ENCODE assay signal across 1 cellular context in genomic region chr5:472656-473343, GRCh38.
A peak's percentile ranks its signal among the peaks of the same experiment; 100 is the strongest.
TF ChIP-seq lines count a peak whose summit lies in the region.

No MANE protein-coding gene starts in this region.

TF ChIP-seq in HEK293, 187 proteins besides CTCF, POLR2A, EP300 and RAD21 (continued from another document and continues in another):
- no peak for TF ChIP-seq ZNF211 (tag by site-specific recombination; IDR thresholded peaks at IDR 0.05; ENCODE audit: low read depth)
- no peak for TF ChIP-seq ZNF514 (tag by site-specific recombination; IDR thresholded peaks at IDR 0.05)
- TF ChIP-seq ZNF184 (tag by site-specific recombination; IDR thresholded peaks at IDR 0.05) = peak; percentile 44; the same call in 1 of the 2 replicates
- TF ChIP-seq ZNF785 (tag by site-specific recombination; IDR thresholded peaks at IDR 0.05) = no peak
- peak; percentile 58 for TF ChIP-seq SP7 (tag by site-specific recombination; IDR thresholded peaks at IDR 0.05)
- no peak for TF ChIP-seq ZNF133 (tag by site-specific recombination; IDR thresholded peaks at IDR 0.05)
- peak; percentile 53; the same call in 1 of the 2 replicates for TF ChIP-seq ZNF2 (tag by site-specific recombination; IDR thresholded peaks at IDR 0.05)
- TF ChIP-seq ZNF223 (tag by site-specific recombination; IDR thresholded peaks at IDR 0.05) = no peak
- TF ChIP-seq ZBTB7A (tag by site-specific recombination; IDR thresholded peaks at IDR 0.05; ENCODE audit: low read depth) = peak; percentile 51; the same call in 1 of the 2 replicates
- no peak for TF ChIP-seq ZNF530 (tag by site-specific recombination; IDR thresholded peaks at IDR 0.05; ENCODE audit: low read depth)
- TF ChIP-seq SP2 (tag by site-specific recombination; IDR thresholded peaks at IDR 0.05) = no peak
- TF ChIP-seq ZNF138 (tag by site-specific recombination; IDR thresholded peaks at IDR 0.05; ENCODE audit: borderline replicate concordance) = no peak
- peak; percentile 49; the same call in 1 of the 2 replicates for TF ChIP-seq ZNF629 (tag by site-specific recombination; IDR thresholded peaks at IDR 0.05)
- peak; percentile 96 for TF ChIP-seq PBX3 (CRISPR knock-in tag; IDR thresholded peaks at IDR 0.05)
- no peak for TF ChIP-seq ZNF701 (tag by site-specific recombination; IDR thresholded peaks at IDR 0.05)
- 0 out of 2 replicates have a peak, but pooled peaks have one; percentile 18 for TF ChIP-seq ZNF324 (tag by site-specific recombination; IDR thresholded peaks at IDR 0.05)
- TF ChIP-seq ZNF692 (tag by site-specific recombination; IDR thresholded peaks at IDR 0.05) = no peak
- no peak for TF ChIP-seq ZNF280C (tag by site-specific recombination; IDR thresholded peaks at IDR 0.05)
- TF ChIP-seq OSR2 (tag by site-specific recombination; IDR thresholded peaks at IDR 0.05) = no peak
- TF ChIP-seq ZNF639 (tag by site-specific recombination; IDR thresholded peaks at IDR 0.05) = no peak
- TF ChIP-seq MEIS1 (CRISPR knock-in tag; IDR thresholded peaks at IDR 0.05; ENCODE audit: borderline replicate concordance) = peak; percentile 48; the same call in 1 of the 2 replicates
- no peak; the same call in 1 of the 2 replicates for TF ChIP-seq ZNF341 (tag by site-specific recombination; IDR thresholded peaks at IDR 0.05; ENCODE audit: low read depth)
- TF ChIP-seq ZNF600 (tag by site-specific recombination; IDR thresholded peaks at IDR 0.05) = peak; percentile 12; the same call in 1 of the 2 replicates
- peak; percentile 50; the same call in 1 of the 2 replicates for TF ChIP-seq ZBTB20 (tag by site-specific recombination; IDR thresholded peaks at IDR 0.05)
- TF ChIP-seq AEBP2 (tag by site-specific recombination; IDR thresholded peaks at IDR 0.05; ENCODE audit: borderline replicate concordance) = no peak
- TF ChIP-seq ZNF558 (tag by site-specific recombination; IDR thresholded peaks at IDR 0.05) = no peak
- peak; percentile 57; the same call in 1 of the 2 replicates for TF ChIP-seq ZNF660 (tag by site-specific recombination; IDR thresholded peaks at IDR 0.05)
- no peak for TF ChIP-seq ZNF394 (tag by site-specific recombination; IDR thresholded peaks at IDR 0.05; ENCODE audit: borderline replicate concordance)
- no peak for TF ChIP-seq ZNF155 (tag by site-specific recombination; IDR thresholded peaks at IDR 0.05)
- no peak for TF ChIP-seq ZNF837 (tag by site-specific recombination; IDR thresholded peaks at IDR 0.05)
- TF ChIP-seq ZNF777 (tag by site-specific recombination; IDR thresholded peaks at IDR 0.05; ENCODE audit: borderline replicate concordance) = no peak
- TF ChIP-seq ZEB2 (tag by site-specific recombination; IDR thresholded peaks at IDR 0.05) = peak; percentile 30; the same call in 1 of the 2 replicates
- no peak for TF ChIP-seq ZBTB21 (tag by site-specific recombination; IDR thresholded peaks at IDR 0.05)
- no peak for TF ChIP-seq ZNF148 (tag by site-specific recombination; IDR thresholded peaks at IDR 0.05; ENCODE audit: borderline replicate concordance)
- peak; percentile 81 for TF ChIP-seq ZBTB26 (tag by site-specific recombination; optimal IDR thresholded peaks at IDR 0.05)
- TF ChIP-seq ZNF670 (tag by site-specific recombination; IDR thresholded peaks at IDR 0.05; ENCODE audit: low read depth) = no peak
- TF ChIP-seq INSM2 (tag by site-specific recombination; IDR thresholded peaks at IDR 0.05) = no peak
- no peak for TF ChIP-seq ZSCAN16 (tag by site-specific recombination; IDR thresholded peaks at IDR 0.05)
- no peak for TF ChIP-seq PATZ1 (tag by site-specific recombination; IDR thresholded peaks at IDR 0.05)
- no peak for TF ChIP-seq ZNF433 (tag by site-specific recombination; IDR thresholded peaks at IDR 0.05; ENCODE audit: low read depth)
- TF ChIP-seq ZNF132 (tag by site-specific recombination; IDR thresholded peaks at IDR 0.05; ENCODE audit: borderline replicate concordance) = no peak
- TF ChIP-seq PRDM1 (tag by site-specific recombination; IDR thresholded peaks at IDR 0.05) = no peak
- TF ChIP-seq YY2 (tag by site-specific recombination; IDR thresholded peaks at IDR 0.05) = no peak; the same call in 1 of the 2 replicates
- peak; percentile 19; the same call in 1 of the 2 replicates for TF ChIP-seq KLF8 (tag by site-specific recombination; IDR thresholded peaks at IDR 0.05)
- TF ChIP-seq ZNF610 (tag by site-specific recombination; IDR thresholded peaks at IDR 0.05; ENCODE audit: borderline replicate concordance) = 0 out of 2 replicates have a peak, but pooled peaks have one; percentile 20
- TF ChIP-seq KLF1 (tag by site-specific recombination; IDR thresholded peaks at IDR 0.05) = no peak
- TF ChIP-seq KLF16 (tag by site-specific recombination; IDR thresholded peaks at IDR 0.05) = no peak
- peak; percentile 63 for TF ChIP-seq ZXDB (tag by site-specific recombination; IDR thresholded peaks at IDR 0.05)
- no peak for TF ChIP-seq ZFP41 (tag by site-specific recombination; IDR thresholded peaks at IDR 0.05; ENCODE audit: borderline replicate concordance)
- TF ChIP-seq ZNF214 (tag by site-specific recombination; IDR thresholded peaks at IDR 0.05; ENCODE audit: borderline replicate concordance) = no peak
- TF ChIP-seq YY1 (tag by site-specific recombination; IDR thresholded peaks at IDR 0.05) = peak; percentile 79; the same call in 1 of the 2 replicates
- TF ChIP-seq ZNF175 (tag by site-specific recombination; IDR thresholded peaks at IDR 0.05) = no peak
- TF ChIP-seq ZBTB8A (tag by site-specific recombination; IDR thresholded peaks at IDR 0.05) = 0 out of 2 replicates have a peak, but pooled peaks have one; percentile 11
- TF ChIP-seq ZNF23 (tag by site-specific recombination; IDR thresholded peaks at IDR 0.05; ENCODE audit: borderline replicate concordance) = no peak
- no peak for TF ChIP-seq KLF9 (tag by site-specific recombination; IDR thresholded peaks at IDR 0.05; ENCODE audit: low read depth)
- no peak for TF ChIP-seq MYNN (tag by site-specific recombination; IDR thresholded peaks at IDR 0.05; ENCODE audit: borderline replicate concordance)
- peak; percentile 87 for TF ChIP-seq ZNF501 (tag by site-specific recombination; IDR thresholded peaks at IDR 0.05)
